ENCODE assay signal across 8 cellular contexts in the genomic region with DNA sequence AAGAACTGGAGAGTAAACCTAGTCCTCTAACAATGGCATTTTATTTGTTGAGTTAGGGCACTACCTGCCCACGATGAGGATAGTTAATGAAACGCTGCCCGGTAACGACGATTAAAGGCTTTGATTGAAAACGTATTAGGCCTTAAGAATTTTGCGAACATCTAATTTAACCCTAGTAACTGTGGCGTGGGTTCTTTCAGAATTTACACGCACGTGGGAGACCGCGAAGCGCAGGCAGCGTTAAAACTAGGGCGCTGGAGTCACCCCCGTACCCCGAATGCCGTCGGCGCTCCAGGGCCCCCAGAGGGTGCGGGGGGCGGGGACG. TPM values are rescaled to one million over a fixed set of nuclear protein-coding genes. Genes with fewer than 3 reads are reported as not detected.
DNase-seq lines count a peak whose midpoint lies in the region; ATAC-seq and TF ChIP-seq lines count a peak whose summit lies in the region.

No MANE protein-coding gene starts in this region.

- DNase-seq in SK-N-SH (no peak), iPS-NIHi11 (ENCODE audit: low spot score) (peak; percentile 51), DMS114 treated with DMSO at 0.1 percent for 48 hours (lab: John Stamatoyannopoulos, UW; ENCODE audit: unreplicated experiment) (no peak), HuH-7 (ENCODE audit: low spot score) (no peak)

- peaks cover 41% of the 10 kb centered on the region for H3K79me2 ChIP-seq in SK-N-SH (ENCODE audit: insufficient read depth)

- peaks cover 0 to 6% of the 10 kb centered on the region in 2 experiments; a peak in 3 of 4 replicates for H3K4me1 ChIP-seq in SK-N-SH (ENCODE audit: control insufficient read depth in 1 of 2, insufficient read depth in 2 of 2, low read depth in 1 of 2, low read length in 1 of 2)
- H3K4me1 ChIP-seq in stomach smooth muscle (ENCODE audit: control insufficient read depth, insufficient read depth, low read length), result peaks cover 11% of the 10 kb centered on the region

- 3% methylated on average over 21 of the region's 23 CpGs for WGBS in SK-N-SH (ENCODE audit: low lambda C conversion rate)
- WGBS in adipose tissue, 3 donors, result 1 to 2% (median 1%) methylated on average over 23 of the region's 23 CpGs

- H3K36me3 ChIP-seq in SK-N-SH (replicated peaks in 1 of 2; ENCODE audit: control insufficient read depth in 1 of 2, insufficient read depth in 2 of 2, low read length in 1 of 2), result peaks cover 0 to 4% of the 10 kb centered on the region in 2 experiments
- H3K36me3 ChIP-seq in stomach smooth muscle (ENCODE audit: control insufficient read depth in 2 of 2, insufficient read depth in 2 of 2, low read length in 2 of 2), result no peaks in the 10 kb centered on the region

- H3K4me3 ChIP-seq in SK-N-SH (ENCODE audit: low read depth in 2 of 2, low read length in 1 of 2) (peak overlapping the region; percentile 79 to 95), stomach smooth muscle (ENCODE audit: low read length in 2 of 2) (peak overlapping the region; percentile 84 to 93)

- peak overlapping the region; percentile 91 to 93; a peak in 3 of 4 replicates for H3K27ac ChIP-seq in SK-N-SH (ENCODE audit: low read depth in 2 of 2, low read length in 1 of 2)
- peak overlapping the region; percentile 96 for H3K27ac ChIP-seq in adipose tissue (ENCODE audit: low read depth, low read length)
- peak overlapping the region; percentile 93 for H3K27ac ChIP-seq in stomach smooth muscle (ENCODE audit: low read length)

- H3K4me2 ChIP-seq in SK-N-SH, result peak overlapping the region; percentile 82

- CTCF ChIA-PET in SK-N-SH (lab: Yijun Ruan, JAX), result interaction anchor here (0.9 to 1.0 kb wide), 2 partner anchors 19 to 113 kb away, joined by 3 to 4 read pairs; no protein-coding TSS in a partner anchor

- TF ChIP-seq EP300 in SK-N-SH (IDR thresholded peaks at IDR 0.05; ENCODE audit: borderline replicate concordance in 1 of 2, low read depth in 1 of 2, low read length in 1 of 2), result no peak

- H2AFZ ChIP-seq in SK-N-SH (ENCODE audit: low read depth), result peak overlapping the region; percentile 93

- no peaks in the 10 kb centered on the region for H3K9me3 ChIP-seq in SK-N-SH
- H3K9me3 ChIP-seq in stomach smooth muscle (ENCODE audit: control insufficient read depth in 2 of 2, low read length in 2 of 2), result no peaks in the 10 kb centered on the region

- H3K27me3 ChIP-seq in SK-N-SH (ENCODE audit: insufficient read depth) (no peaks in the 10 kb centered on the region), stomach smooth muscle (ENCODE audit: control insufficient read depth in 1 of 2, insufficient read depth in 2 of 2, low read length in 2 of 2) (no peaks in the 10 kb centered on the region)

- TF ChIP-seq RAD21 in SK-N-SH (IDR thresholded peaks at IDR 0.05; ENCODE audit: low read length), result no peak

- no peak; the same call in 1 of the 3 replicates for ATAC-seq in SK-N-SH treated with all-trans-retinoic acid at 6 μM for 48 hours
- ATAC-seq in HG03558 (IDR thresholded peaks at IDR 0.05; ENCODE audit: extremely low read depth, unreplicated experiment), result peak; percentile 10

- no peaks in the 10 kb centered on the region for H3F3A ChIP-seq in SK-N-SH (replicated peaks; ENCODE audit: insufficient read depth)

- TF ChIP-seq CTCF in SK-N-SH (IDR thresholded peaks at IDR 0.05), result no peak

- H3K9ac ChIP-seq in SK-N-SH, result peak overlapping the region; percentile 92
- peak overlapping the region; percentile 80 to 85 for H3K9ac ChIP-seq in stomach smooth muscle (ENCODE audit: low read length in 2 of 2)

- POLR2A ChIA-PET in SK-N-SH (lab: Yijun Ruan, JAX), result interaction anchor here (0.6 kb wide), 1 partner anchor 107 kb away, joined by 3 read pairs; no protein-coding TSS in a partner anchor

- peaks cover 31% of the 10 kb centered on the region for H4K20me1 ChIP-seq in SK-N-SH (ENCODE audit: insufficient read depth)

- no peaks in the 10 kb centered on the region for H3K9me2 ChIP-seq in SK-N-SH

TF ChIP-seq in SK-N-SH, 30 proteins besides CTCF, POLR2A, EP300 and RAD21:
- TF ChIP-seq FOXM1 (IDR thresholded peaks at IDR 0.05; ENCODE audit: low read depth) (no peak), GATA2 (CRISPR knock-in tag; IDR thresholded peaks at IDR 0.05) (no peak), RXRA (IDR thresholded peaks at IDR 0.05; ENCODE audit: borderline replicate concordance, low read depth) (no peak)

TF ChIP-seq in SK-N-SH treated with all-trans-retinoic acid at 6 μM for 48 hours, 23 proteins besides CTCF, POLR2A, EP300 and RAD21:
- no peak for TF ChIP-seq ESRRG (CRISPR knock-in tag; IDR thresholded peaks at IDR 0.05)
- TF ChIP-seq RARB (CRISPR knock-in tag; IDR thresholded peaks at IDR 0.05), result no peak
- TF ChIP-seq CSDC2 (CRISPR knock-in tag; IDR thresholded peaks at IDR 0.05), result no peak
- TF ChIP-seq ZC3H10 (CRISPR knock-in tag; IDR thresholded peaks at IDR 0.05), result no peak
- TF ChIP-seq GLIS3 (CRISPR knock-in tag; IDR thresholded peaks at IDR 0.05), result no peak
- TF ChIP-seq TCF4 (CRISPR knock-in tag; IDR thresholded peaks at IDR 0.05; ENCODE audit: borderline replicate concordance), result no peak
- TF ChIP-seq BACH2 (CRISPR knock-in tag; IDR thresholded peaks at IDR 0.05; ENCODE audit: borderline replicate concordance), result no peak
- TF ChIP-seq, protein P1, sequence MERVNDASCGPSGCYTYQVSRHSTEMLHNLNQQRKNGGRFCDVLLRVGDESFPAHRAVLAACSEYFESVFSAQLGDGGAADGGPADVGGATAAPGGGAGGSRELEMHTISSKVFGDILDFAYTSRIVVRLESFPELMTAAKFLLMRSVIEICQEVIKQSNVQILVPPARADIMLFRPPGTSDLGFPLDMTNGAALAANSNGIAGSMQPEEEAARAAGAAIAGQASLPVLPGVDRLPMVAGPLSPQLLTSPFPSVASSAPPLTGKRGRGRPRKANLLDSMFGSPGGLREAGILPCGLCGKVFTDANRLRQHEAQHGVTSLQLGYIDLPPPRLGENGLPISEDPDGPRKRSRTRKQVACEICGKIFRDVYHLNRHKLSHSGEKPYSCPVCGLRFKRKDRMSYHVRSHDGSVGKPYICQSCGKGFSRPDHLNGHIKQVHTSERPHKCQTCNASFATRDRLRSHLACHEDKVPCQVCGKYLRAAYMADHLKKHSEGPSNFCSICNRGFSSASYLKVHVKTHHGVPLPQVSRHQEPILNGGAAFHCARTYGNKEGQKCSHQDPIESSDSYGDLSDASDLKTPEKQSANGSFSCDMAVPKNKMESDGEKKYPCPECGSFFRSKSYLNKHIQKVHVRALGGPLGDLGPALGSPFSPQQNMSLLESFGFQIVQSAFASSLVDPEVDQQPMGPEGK (CRISPR knock-in tag; IDR thresholded peaks at IDR 0.05; ENCODE audit: borderline replicate concordance), result no peak
- TF ChIP-seq, protein P2, sequence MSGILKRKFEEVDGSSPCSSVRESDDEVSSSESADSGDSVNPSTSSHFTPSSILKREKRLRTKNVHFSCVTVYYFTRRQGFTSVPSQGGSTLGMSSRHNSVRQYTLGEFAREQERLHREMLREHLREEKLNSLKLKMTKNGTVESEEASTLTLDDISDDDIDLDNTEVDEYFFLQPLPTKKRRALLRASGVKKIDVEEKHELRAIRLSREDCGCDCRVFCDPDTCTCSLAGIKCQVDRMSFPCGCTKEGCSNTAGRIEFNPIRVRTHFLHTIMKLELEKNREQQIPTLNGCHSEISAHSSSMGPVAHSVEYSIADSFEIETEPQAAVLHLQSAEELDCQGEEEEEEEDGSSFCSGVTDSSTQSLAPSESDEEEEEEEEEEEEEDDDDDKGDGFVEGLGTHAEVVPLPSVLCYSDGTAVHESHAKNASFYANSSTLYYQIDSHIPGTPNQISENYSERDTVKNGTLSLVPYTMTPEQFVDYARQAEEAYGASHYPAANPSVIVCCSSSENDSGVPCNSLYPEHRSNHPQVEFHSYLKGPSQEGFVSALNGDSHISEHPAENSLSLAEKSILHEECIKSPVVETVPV (CRISPR knock-in tag; IDR thresholded peaks at IDR 0.05), result no peak

RNA-seq across cellular contexts. Expression of a gene that starts 0.7 kb away (rescaled TPM):
- polyA plus RNA-seq in SK-N-SH (2012; rRNA removed) (8.9 and 10.9 TPM in 2 replicates), adipose tissue (10 to 100 TPM; 10.8 to 13.6 (median 11.8) TPM)
- polyA plus RNA-seq in SK-N-SH (2012; cell fraction: cytosol; rRNA removed), result 10.8 and 12.3 TPM in 2 replicates
- polyA plus RNA-seq in SK-N-SH (2012; cell fraction: nucleus; rRNA removed), result 9.8 and 22.0 TPM in 2 replicates
